15 cellular contexts compared by ENCODE assay signal in the genomic region with DNA sequence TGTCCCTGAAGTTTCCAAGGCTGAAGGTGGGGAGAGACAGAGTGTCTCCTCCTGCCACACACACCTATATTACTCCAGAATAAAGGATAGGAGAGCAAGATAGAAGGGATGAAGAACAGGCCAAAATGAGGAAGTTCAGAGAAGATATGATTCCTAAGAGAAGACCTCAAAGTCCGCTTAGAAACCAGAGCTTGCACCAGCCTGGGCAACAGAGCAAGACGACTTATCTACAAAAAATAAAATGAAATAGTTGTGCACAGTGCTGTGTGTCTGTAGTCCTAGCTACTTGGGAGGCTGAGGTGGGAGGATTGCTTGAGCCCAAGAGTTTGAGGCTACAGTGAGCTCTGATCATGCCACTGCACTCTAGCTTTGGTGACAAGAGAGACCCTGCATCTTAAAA.
DNase-seq lines count a peak whose midpoint lies in the region; ATAC-seq and TF ChIP-seq lines count a peak whose summit lies in the region.
"Had no signal": no experiment of that assay in that cellular context is flagged by ENCODE, and none has a peak within 500 bp of the region (broad histone marks: within the 10 kb centered on the region; RNA-seq: fewer than 3 reads in every experiment).

No MANE protein-coding gene starts in this region.

- ATAC-seq in DND-41 (ENCODE audit: insufficient read depth, low read depth) (peak; percentile 11; the same call in 1 of the 3 replicates), GM21528 (IDR thresholded peaks at IDR 0.05; ENCODE audit: low FRiP score, unreplicated experiment) (peak; percentile 22), lower lobe of right lung (no peak)
- ATAC-seq: left lung had no signal

- H3K4me2 ChIP-seq in DND-41 (ENCODE audit: insufficient read depth, low read length) (peak overlapping the region; percentile 56), OCI-LY7 (ENCODE audit: low read length) (peak overlapping the region; percentile 85)
- H3K4me2 ChIP-seq: hepatocyte, neural progenitor cell had no signal

- peaks cover 52% of the 10 kb centered on the region for H3K4me1 ChIP-seq in DND-41 (ENCODE audit: insufficient read depth, low read length)
- H3K4me1 ChIP-seq in OCI-LY7 (ENCODE audit: insufficient read depth, low read length, poor library complexity, severe bottlenecking), result peaks cover 47% of the 10 kb centered on the region
- no peaks in the 10 kb centered on the region for H3K4me1 ChIP-seq in lower lobe of right lung
- no peaks in the 10 kb centered on the region for H3K4me1 ChIP-seq in stomach
- H3K4me1 ChIP-seq: Caco-2, left lung, neural progenitor cell had no signal

- intact Hi-C loops in OCI-LY7 (cut with micrococcal nuclease; ENCODE audit: unreplicated experiment) (loop anchor here (2.0 to 10.0 kb wide), 4 partner anchors 70 to 356 kb away; no protein-coding TSS in a partner anchor), lower lobe of right lung (cut with DNase I) (no loop called here), stomach (cut with DNase I; ENCODE audit: low total_unique reads) (no loop called here)

- DNase-seq in DND-41 (peak; percentile 38), OCI-LY7 (ENCODE audit: low spot score) (peak; percentile 42), lower lobe of right lung (no peak), A172 (ENCODE audit: low spot score) (no peak), stomach (no peak)
- DNase-seq in stimulated activated CD4-positive, alpha-beta T cell treated with anti-CD3 and anti-CD28 coated beads, Interleukin-4, amount 100 ng/mL, for 1 hour, result no peak
- DNase-seq: Caco-2, left lung, NCI-H146, NCI-H526 treated with DMSO at 0.1 percent for 48 hours, SHP77 had no signal

- H3K27me3 ChIP-seq in DND-41 (ENCODE audit: insufficient read depth, low read length, poor library complexity) (no peaks in the 10 kb centered on the region), lower lobe of right lung (ENCODE audit: low read depth) (peaks cover 4% of the 10 kb centered on the region), stomach (no peaks in the 10 kb centered on the region)
- H3K27me3 ChIP-seq: cardiac muscle cell, hepatocyte, left lung, neural progenitor cell had no signal

- H3K9me3 ChIP-seq in DND-41 (ENCODE audit: insufficient read depth, low read length, severe bottlenecking), result no peaks in the 10 kb centered on the region
- peaks cover 3% of the 10 kb centered on the region; the same call in 1 of the 2 replicates for H3K9me3 ChIP-seq in OCI-LY7 (ENCODE audit: low read length)
- no peaks in the 10 kb centered on the region for H3K9me3 ChIP-seq in lower lobe of right lung
- H3K9me3 ChIP-seq in stomach, result no peaks in the 10 kb centered on the region
- H3K9me3 ChIP-seq: Caco-2, left lung had no signal

- no peaks in the 10 kb centered on the region for H4K20me1 ChIP-seq in DND-41 (ENCODE audit: insufficient read depth, low read length)
- no peaks in the 10 kb centered on the region for H4K20me1 ChIP-seq in OCI-LY7 (ENCODE audit: insufficient read depth, low read length)

- peak overlapping the region; percentile 52 for H3K9ac ChIP-seq in DND-41 (ENCODE audit: low read depth, low read length)
- H3K9ac ChIP-seq: neural progenitor cell had no signal

- BruUV-seq in OCI-LY7 (replicated peaks; lab: Mats Ljungman, UMichigan), result no TSS peak

- H3K36me3 ChIP-seq in DND-41 (ENCODE audit: insufficient read depth, low read length) (no peaks in the 10 kb centered on the region), OCI-LY7 (ENCODE audit: insufficient read depth, low read length) (no peaks in the 10 kb centered on the region), lower lobe of right lung (no peaks in the 10 kb centered on the region), stomach (no peaks in the 10 kb centered on the region)
- H3K36me3 ChIP-seq: cardiac muscle cell, left lung, neural progenitor cell had no signal

- CTCF ChIA-PET in OCI-LY7 (lab: Charles Lee; ENCODE audit: unreplicated experiment), result interaction anchor here (1.4 kb wide), 1 partner anchor 68 kb away, joined by 3 read pairs; no protein-coding TSS in a partner anchor

- no peaks in the 10 kb centered on the region for H3K9me2 ChIP-seq in OCI-LY7 (ENCODE audit: insufficient read depth, low read length)

- H3K79me2 ChIP-seq in DND-41 (ENCODE audit: insufficient read depth, low read length) (no peaks in the 10 kb centered on the region), OCI-LY7 (ENCODE audit: insufficient read depth, low read depth, low read length) (no peaks in the 10 kb centered on the region)
- H3K79me2 ChIP-seq: hepatocyte had no signal

- no peak for TF ChIP-seq EP300 in stomach (IDR thresholded peaks at IDR 0.05)

- 84 to 92% (median 90%) methylated on average over 2 of the region's 2 CpGs for WGBS in stomach, 5 donors

- POLR2A ChIA-PET in OCI-LY7 (lab: Charles Lee), result interaction anchor here (0.6 to 2.0 kb wide), 6 partner anchors 9 to 125 kb away, joined by 3 to 6 read pairs (median 4); no protein-coding TSS in a partner anchor

- H3K27ac ChIP-seq in DND-41 (ENCODE audit: low read length), result peak overlapping the region; percentile 91
- peak overlapping the region; percentile 98 for H3K27ac ChIP-seq in OCI-LY7 (ENCODE audit: low read depth, low read length, poor library complexity, severe bottlenecking)
- peak overlapping the region; percentile 2 for H3K27ac ChIP-seq in lower lobe of right lung
- no peak overlapping the region for H3K27ac ChIP-seq in stomach
- H3K27ac ChIP-seq: cardiac muscle cell, hepatocyte, left lung, neural progenitor cell had no signal

- TF ChIP-seq CTCF in DND-41 (IDR thresholded peaks at IDR 0.05; ENCODE audit: borderline replicate concordance, extremely low read depth, low read length, poor library complexity, severe bottlenecking) (no peak), OCI-LY7 (conservative IDR thresholded peaks at IDR 0.05; ENCODE audit: low read length) (no peak), lower lobe of right lung (IDR thresholded peaks at IDR 0.05) (no peak), stomach (IDR thresholded peaks at IDR 0.05) (no peak)

- TF ChIP-seq POLR2A in stomach (IDR thresholded peaks at IDR 0.05), result no peak

- H3K4me3 ChIP-seq in DND-41 (ENCODE audit: low read depth in 1 of 2, low read length in 2 of 2), result peak overlapping the region in 1 of 2 experiments; percentile 16; a peak in 1 of 4 replicates
- H3K4me3 ChIP-seq in OCI-LY7 (ENCODE audit: low read depth, low read length, poor library complexity, severe bottlenecking), result peak overlapping the region; percentile 56
- H3K4me3 ChIP-seq in lower lobe of right lung, result no peak overlapping the region
- H3K4me3 ChIP-seq in stomach, result no peak overlapping the region
- H3K4me3 ChIP-seq: cardiac muscle cell, hepatocyte, left lung, neural progenitor cell had no signal

- H2AFZ ChIP-seq in DND-41 (ENCODE audit: low read depth, low read length) (peak overlapping the region; percentile 47), OCI-LY7 (ENCODE audit: low read length) (peak overlapping the region; percentile 86; the same call in 1 of the 2 replicates)
- H2AFZ ChIP-seq: hepatocyte, neural progenitor cell had no signal

Comparison
In these comparisons a context has a peak if more than half of its experiments do, and no peak if none do; other contexts are left out.
1. ATAC-seq: peak in DND-41 (single experiment) and GM21528 (single experiment); none in lower lobe of right lung (0 of 2).
2. DNase-seq: peak in DND-41 (single experiment) and OCI-LY7 (single experiment); none in lower lobe of right lung (single experiment), stimulated activated CD4-positive, alpha-beta T cell treated with anti-CD3 and anti-CD28 coated beads, Interleukin-4, amount 100 ng/mL, for 1 hour (single experiment), A172 (single experiment) and stomach (single experiment).
3. H3K27ac ChIP-seq: peak in DND-41 (single experiment), OCI-LY7 (single experiment) and lower lobe of right lung (single experiment); none in stomach (0 of 5).